23 cellular contexts compared by ENCODE assay signal in the genomic region with DNA sequence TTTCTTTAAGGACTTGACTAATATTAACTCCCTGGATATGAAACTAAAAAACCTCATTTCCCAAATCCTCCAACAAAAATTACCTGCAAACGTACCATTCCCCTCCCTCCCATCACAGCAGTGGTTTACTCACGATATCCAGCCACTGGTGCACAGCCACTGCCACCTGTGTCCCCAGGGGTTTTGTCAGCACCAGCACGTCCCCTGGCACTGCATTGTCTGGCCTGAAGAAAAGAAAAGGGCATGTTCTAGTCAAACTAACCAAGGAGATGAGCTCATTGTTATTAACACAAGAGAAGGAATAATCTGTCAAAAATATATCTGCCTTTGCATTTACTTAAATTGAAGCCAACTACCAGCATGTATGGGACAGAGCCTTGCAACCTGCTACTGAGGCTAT.
"Had no signal": no experiment of that assay in that cellular context is flagged by ENCODE, and none has a peak within 500 bp of the region (broad histone marks: within the 10 kb centered on the region; RNA-seq: fewer than 3 reads in every experiment).

No MANE protein-coding gene starts in this region.

- H3K4me1 ChIP-seq: esophagus squamous epithelium, spleen had no signal

- H3K27me3 Mint-ChIP-seq: dendritic cell treated with granulocyte-macrophage colony-stimulating factor and Interleukin-4, amounts not matched to agents 40 ng/mL and 50 ng/mL, for 4 days; effector memory CD8-positive, alpha-beta T cell; stimulated activated memory B cell treated with anti-CD40 and anti-IgM and Interleukin-4, amounts not matched to agents 10 μg/mL and 1 μg/mL and 100 μg/mL, for 72 hours had no signal

- DNase-seq: effector memory CD8-positive, alpha-beta T cell; esophagus squamous epithelium; foreskin fibroblast; immature natural killer cell; kidney; left colon; left ventricle myocardium superior; mesenchymal stem cell; midbrain; spleen; stimulated activated CD4-positive, alpha-beta T cell treated with anti-CD3 and anti-CD28 coated beads, Interleukin-15, amount 100 ng/mL, for 24 hours; stimulated activated CD4-positive, alpha-beta T cell treated with anti-CD3 and anti-CD28 coated beads, Interleukin-1b, Interleukin-23, amount 100 ng/mL, for 48 hours; stimulated activated CD4-positive, alpha-beta T cell treated with anti-CD3 and anti-CD28 coated beads, Interleukin-4, amount 100 ng/mL, for 24 hours; stomach; substantia nigra; trophoblast cell had no signal

- H3K4me3 Mint-ChIP-seq: dendritic cell treated with granulocyte-macrophage colony-stimulating factor and Interleukin-4, amounts not matched to agents 40 ng/mL and 50 ng/mL, for 4 days; effector memory CD8-positive, alpha-beta T cell; immature natural killer cell; nephron; stimulated activated memory B cell treated with anti-CD40 and anti-IgM and Interleukin-4, amounts not matched to agents 10 μg/mL and 1 μg/mL and 100 μg/mL, for 72 hours had no signal

- H3K4me3 ChIP-seq: esophagus squamous epithelium, gastroesophageal sphincter, lung, spleen, stomach had no signal

- H3K9me3 Mint-ChIP-seq: dendritic cell treated with granulocyte-macrophage colony-stimulating factor and Interleukin-4, amounts not matched to agents 40 ng/mL and 50 ng/mL, for 4 days; effector memory CD8-positive, alpha-beta T cell; immature natural killer cell; nephron; stimulated activated memory B cell treated with anti-CD40 and anti-IgM and Interleukin-4, amounts not matched to agents 10 μg/mL and 1 μg/mL and 100 μg/mL, for 72 hours had no signal

- H3K27ac Mint-ChIP-seq: dendritic cell treated with granulocyte-macrophage colony-stimulating factor and Interleukin-4, amounts not matched to agents 40 ng/mL and 50 ng/mL, for 4 days; effector memory CD8-positive, alpha-beta T cell; nephron; stimulated activated memory B cell treated with anti-CD40 and anti-IgM and Interleukin-4, amounts not matched to agents 10 μg/mL and 1 μg/mL and 100 μg/mL, for 72 hours had no signal

- H3K27me3 ChIP-seq: esophagus squamous epithelium, gastroesophageal sphincter, neutrophil, spleen, stomach had no signal

- H3K4me1 Mint-ChIP-seq: immature natural killer cell had no signal

- ATAC-seq: effector memory CD8-positive, alpha-beta T cell; gastroesophageal sphincter; left colon; left ventricle myocardium superior; sciatic nerve; stimulated activated memory B cell treated with anti-CD40 and anti-IgM and Interleukin-4, amounts not matched to agents 10 μg/mL and 1 μg/mL and 100 μg/mL, for 72 hours had no signal

- H3K27ac ChIP-seq: esophagus squamous epithelium, gastroesophageal sphincter, neutrophil, spleen, stomach had no signal

- H3K9me3 ChIP-seq: esophagus squamous epithelium, gastroesophageal sphincter, neutrophil, stomach had no signal
